In genomic region chr14:102078840-102079699, GRCh38 we compare ENCODE assay signal across 1 cellular context.
TF ChIP-seq lines count a peak whose summit lies in the region.

No MANE protein-coding gene starts in this region.

TF ChIP-seq in HepG2, 621 proteins besides CTCF, POLR2A, EP300 and RAD21 (continues in another document):
- TF ChIP-seq RARA (CRISPR knock-in tag; IDR thresholded peaks at IDR 0.05) (no peak), ADNP (CRISPR knock-in tag; IDR thresholded peaks at IDR 0.05) (no peak), ZNF558 (CRISPR knock-in tag; IDR thresholded peaks at IDR 0.05; ENCODE audit: borderline replicate concordance) (no peak), TCF7 (IDR thresholded peaks at IDR 0.05; ENCODE audit: low read depth) (no peak), ZBTB26 (CRISPR knock-in tag; IDR thresholded peaks at IDR 0.05; ENCODE audit: borderline replicate concordance) (no peak), ZNF121 (CRISPR knock-in tag; IDR thresholded peaks at IDR 0.05) (peak; percentile 48; the same call in 1 of the 2 replicates), MAFG (CRISPR knock-in tag; IDR thresholded peaks at IDR 0.05) (no peak), ZNF44 (CRISPR knock-in tag; IDR thresholded peaks at IDR 0.05) (no peak), AGO1 (IDR thresholded peaks at IDR 0.05; ENCODE audit: low read depth, low read length, poor library complexity, severe bottlenecking) (peak; percentile 86), ZNF782 (CRISPR knock-in tag; IDR thresholded peaks at IDR 0.05; ENCODE audit: borderline replicate concordance) (no peak), ZNF781 (CRISPR knock-in tag; IDR thresholded peaks at IDR 0.05; ENCODE audit: borderline replicate concordance, not compliant biosample characterization) (no peak), CENPT (CRISPR knock-in tag; IDR thresholded peaks at IDR 0.05; ENCODE audit: low read depth) (no peak), NPAS2 (CRISPR knock-in tag; IDR thresholded peaks at IDR 0.05; ENCODE audit: borderline replicate concordance) (no peak), ZNF674 (CRISPR knock-in tag; IDR thresholded peaks at IDR 0.05; ENCODE audit: low read depth) (no peak), RFX1 (IDR thresholded peaks at IDR 0.05) (no peak), GZF1 (CRISPR knock-in tag; IDR thresholded peaks at IDR 0.05) (no peak), ZMAT3 (CRISPR knock-in tag; conservative IDR thresholded peaks at IDR 0.05) (no peak), RBM39 (IDR thresholded peaks at IDR 0.05; ENCODE audit: low read depth, low read length, poor library complexity, severe bottlenecking) (no peak), HMG20B (CRISPR knock-in tag; conservative IDR thresholded peaks at IDR 0.05) (no peak), ZNF24 (IDR thresholded peaks at IDR 0.05) (no peak), EED (CRISPR knock-in tag; IDR thresholded peaks at IDR 0.05) (no peak), NFKB2 (CRISPR knock-in tag; IDR thresholded peaks at IDR 0.05; ENCODE audit: borderline replicate concordance) (no peak), KMT2A (CRISPR knock-in tag; IDR thresholded peaks at IDR 0.05) (no peak), ZNF446 (CRISPR knock-in tag; IDR thresholded peaks at IDR 0.05) (no peak), ZC3H13 (CRISPR knock-in tag; IDR thresholded peaks at IDR 0.05) (no peak), RORA (CRISPR knock-in tag; IDR thresholded peaks at IDR 0.05) (no peak), ZNF263 (CRISPR knock-in tag; IDR thresholded peaks at IDR 0.05) (no peak), CBX5 (CRISPR knock-in tag; IDR thresholded peaks at IDR 0.05; ENCODE audit: borderline replicate concordance) (no peak), ZNF660 (CRISPR knock-in tag; IDR thresholded peaks at IDR 0.05; ENCODE audit: borderline replicate concordance, low read depth) (no peak), SMAD9 (CRISPR knock-in tag; IDR thresholded peaks at IDR 0.05) (no peak), FIP1L1 (IDR thresholded peaks at IDR 0.05; ENCODE audit: borderline replicate concordance, insufficient read depth, low read depth, low read length) (no peak), GATA4 (IDR thresholded peaks at IDR 0.05; ENCODE audit: borderline replicate concordance, low read depth) (no peak), FOXC1 (CRISPR knock-in tag; IDR thresholded peaks at IDR 0.05; ENCODE audit: borderline replicate concordance) (no peak), NFE2L1 (CRISPR knock-in tag; IDR thresholded peaks at IDR 0.05; ENCODE audit: borderline replicate concordance) (no peak), POLR2AphosphoS5 (IDR thresholded peaks at IDR 0.05; ENCODE audit: low read depth, low read length) (peak; percentile 33; the same call in 1 of the 2 replicates), ZMYM3 (CRISPR knock-in tag; IDR thresholded peaks at IDR 0.05) (no peak), JUN (CRISPR knock-in tag; IDR thresholded peaks at IDR 0.05) (no peak), ZKSCAN5 (CRISPR knock-in tag; IDR thresholded peaks at IDR 0.05) (no peak), ZNF644 (CRISPR knock-in tag; IDR thresholded peaks at IDR 0.05; ENCODE audit: low read depth) (no peak), ZFP62 (CRISPR knock-in tag; IDR thresholded peaks at IDR 0.05) (no peak), TOE1 (CRISPR knock-in tag; IDR thresholded peaks at IDR 0.05) (no peak), PAF1 (CRISPR knock-in tag; IDR thresholded peaks at IDR 0.05) (peak; percentile 87; the same call in 1 of the 2 replicates), EHMT2 (IDR thresholded peaks at IDR 0.05; ENCODE audit: borderline replicate concordance, low read depth, low read length) (no peak), DPF2 (CRISPR knock-in tag; IDR thresholded peaks at IDR 0.05; ENCODE audit: borderline replicate concordance, low read depth) (no peak), PREB (CRISPR knock-in tag; IDR thresholded peaks at IDR 0.05) (no peak), CERS6 (CRISPR knock-in tag; IDR thresholded peaks at IDR 0.05) (no peak), HOXA7 (CRISPR knock-in tag; IDR thresholded peaks at IDR 0.05) (no peak), ZNF7 (CRISPR knock-in tag; IDR thresholded peaks at IDR 0.05) (no peak)
- TF ChIP-seq, protein P1, sequence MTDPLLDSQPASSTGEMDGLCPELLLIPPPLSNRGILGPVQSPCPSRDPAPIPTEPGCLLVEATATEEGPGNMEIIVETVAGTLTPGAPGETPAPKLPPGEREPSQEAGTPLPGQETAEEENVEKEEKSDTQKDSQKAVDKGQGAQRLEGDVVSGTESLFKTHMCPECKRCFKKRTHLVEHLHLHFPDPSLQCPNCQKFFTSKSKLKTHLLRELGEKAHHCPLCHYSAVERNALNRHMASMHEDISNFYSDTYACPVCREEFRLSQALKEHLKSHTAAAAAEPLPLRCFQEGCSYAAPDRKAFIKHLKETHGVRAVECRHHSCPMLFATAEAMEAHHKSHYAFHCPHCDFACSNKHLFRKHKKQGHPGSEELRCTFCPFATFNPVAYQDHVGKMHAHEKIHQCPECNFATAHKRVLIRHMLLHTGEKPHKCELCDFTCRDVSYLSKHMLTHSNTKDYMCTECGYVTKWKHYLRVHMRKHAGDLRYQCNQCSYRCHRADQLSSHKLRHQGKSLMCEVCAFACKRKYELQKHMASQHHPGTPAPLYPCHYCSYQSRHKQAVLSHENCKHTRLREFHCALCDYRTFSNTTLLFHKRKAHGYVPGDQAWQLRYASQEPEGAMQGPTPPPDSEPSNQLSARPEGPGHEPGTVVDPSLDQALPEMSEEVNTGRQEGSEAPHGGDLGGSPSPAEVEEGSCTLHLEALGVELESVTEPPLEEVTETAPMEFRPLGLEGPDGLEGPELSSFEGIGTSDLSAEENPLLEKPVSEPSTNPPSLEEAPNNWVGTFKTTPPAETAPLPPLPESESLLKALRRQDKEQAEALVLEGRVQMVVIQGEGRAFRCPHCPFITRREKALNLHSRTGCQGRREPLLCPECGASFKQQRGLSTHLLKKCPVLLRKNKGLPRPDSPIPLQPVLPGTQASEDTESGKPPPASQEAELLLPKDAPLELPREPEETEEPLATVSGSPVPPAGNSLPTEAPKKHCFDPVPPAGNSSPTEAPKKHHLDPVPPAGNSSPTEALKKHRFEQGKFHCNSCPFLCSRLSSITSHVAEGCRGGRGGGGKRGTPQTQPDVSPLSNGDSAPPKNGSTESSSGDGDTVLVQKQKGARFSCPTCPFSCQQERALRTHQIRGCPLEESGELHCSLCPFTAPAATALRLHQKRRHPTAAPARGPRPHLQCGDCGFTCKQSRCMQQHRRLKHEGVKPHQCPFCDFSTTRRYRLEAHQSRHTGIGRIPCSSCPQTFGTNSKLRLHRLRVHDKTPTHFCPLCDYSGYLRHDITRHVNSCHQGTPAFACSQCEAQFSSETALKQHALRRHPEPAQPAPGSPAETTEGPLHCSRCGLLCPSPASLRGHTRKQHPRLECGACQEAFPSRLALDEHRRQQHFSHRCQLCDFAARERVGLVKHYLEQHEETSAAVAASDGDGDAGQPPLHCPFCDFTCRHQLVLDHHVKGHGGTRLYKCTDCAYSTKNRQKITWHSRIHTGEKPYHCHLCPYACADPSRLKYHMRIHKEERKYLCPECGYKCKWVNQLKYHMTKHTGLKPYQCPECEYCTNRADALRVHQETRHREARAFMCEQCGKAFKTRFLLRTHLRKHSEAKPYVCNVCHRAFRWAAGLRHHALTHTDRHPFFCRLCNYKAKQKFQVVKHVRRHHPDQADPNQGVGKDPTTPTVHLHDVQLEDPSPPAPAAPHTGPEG (CRISPR knock-in tag; IDR thresholded peaks at IDR 0.05) = no peak
- TF ChIP-seq, protein P2, sequence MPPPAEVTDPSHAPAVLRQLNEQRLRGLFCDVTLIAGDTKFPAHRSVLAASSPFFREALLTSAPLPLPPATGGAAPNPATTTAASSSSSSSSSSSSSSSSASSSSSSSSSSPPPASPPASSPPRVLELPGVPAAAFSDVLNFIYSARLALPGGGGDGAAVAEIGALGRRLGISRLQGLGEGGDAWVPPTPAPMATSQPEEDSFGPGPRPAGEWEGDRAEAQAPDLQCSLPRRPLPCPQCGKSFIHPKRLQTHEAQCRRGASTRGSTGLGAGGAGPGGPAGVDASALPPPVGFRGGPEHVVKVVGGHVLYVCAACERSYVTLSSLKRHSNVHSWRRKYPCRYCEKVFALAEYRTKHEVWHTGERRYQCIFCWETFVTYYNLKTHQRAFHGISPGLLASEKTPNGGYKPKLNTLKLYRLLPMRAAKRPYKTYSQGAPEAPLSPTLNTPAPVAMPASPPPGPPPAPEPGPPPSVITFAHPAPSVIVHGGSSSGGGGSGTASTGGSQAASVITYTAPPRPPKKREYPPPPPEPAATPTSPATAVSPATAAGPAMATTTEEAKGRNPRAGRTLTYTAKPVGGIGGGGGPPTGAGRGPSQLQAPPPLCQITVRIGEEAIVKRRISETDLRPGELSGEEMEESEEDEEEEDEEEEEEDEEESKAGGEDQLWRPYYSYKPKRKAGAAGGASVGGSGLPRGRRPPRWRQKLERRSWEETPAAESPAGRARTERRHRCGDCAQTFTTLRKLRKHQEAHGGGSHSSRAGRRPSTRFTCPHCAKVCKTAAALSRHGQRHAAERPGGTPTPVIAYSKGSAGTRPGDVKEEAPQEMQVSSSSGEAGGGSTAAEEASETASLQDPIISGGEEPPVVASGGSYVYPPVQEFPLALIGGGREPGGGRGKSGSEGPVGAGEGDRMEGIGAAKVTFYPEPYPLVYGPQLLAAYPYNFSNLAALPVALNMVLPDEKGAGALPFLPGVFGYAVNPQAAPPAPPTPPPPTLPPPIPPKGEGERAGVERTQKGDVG (CRISPR knock-in tag; IDR thresholded peaks at IDR 0.05; ENCODE audit: borderline replicate concordance) = no peak
- TF ChIP-seq, protein P3, sequence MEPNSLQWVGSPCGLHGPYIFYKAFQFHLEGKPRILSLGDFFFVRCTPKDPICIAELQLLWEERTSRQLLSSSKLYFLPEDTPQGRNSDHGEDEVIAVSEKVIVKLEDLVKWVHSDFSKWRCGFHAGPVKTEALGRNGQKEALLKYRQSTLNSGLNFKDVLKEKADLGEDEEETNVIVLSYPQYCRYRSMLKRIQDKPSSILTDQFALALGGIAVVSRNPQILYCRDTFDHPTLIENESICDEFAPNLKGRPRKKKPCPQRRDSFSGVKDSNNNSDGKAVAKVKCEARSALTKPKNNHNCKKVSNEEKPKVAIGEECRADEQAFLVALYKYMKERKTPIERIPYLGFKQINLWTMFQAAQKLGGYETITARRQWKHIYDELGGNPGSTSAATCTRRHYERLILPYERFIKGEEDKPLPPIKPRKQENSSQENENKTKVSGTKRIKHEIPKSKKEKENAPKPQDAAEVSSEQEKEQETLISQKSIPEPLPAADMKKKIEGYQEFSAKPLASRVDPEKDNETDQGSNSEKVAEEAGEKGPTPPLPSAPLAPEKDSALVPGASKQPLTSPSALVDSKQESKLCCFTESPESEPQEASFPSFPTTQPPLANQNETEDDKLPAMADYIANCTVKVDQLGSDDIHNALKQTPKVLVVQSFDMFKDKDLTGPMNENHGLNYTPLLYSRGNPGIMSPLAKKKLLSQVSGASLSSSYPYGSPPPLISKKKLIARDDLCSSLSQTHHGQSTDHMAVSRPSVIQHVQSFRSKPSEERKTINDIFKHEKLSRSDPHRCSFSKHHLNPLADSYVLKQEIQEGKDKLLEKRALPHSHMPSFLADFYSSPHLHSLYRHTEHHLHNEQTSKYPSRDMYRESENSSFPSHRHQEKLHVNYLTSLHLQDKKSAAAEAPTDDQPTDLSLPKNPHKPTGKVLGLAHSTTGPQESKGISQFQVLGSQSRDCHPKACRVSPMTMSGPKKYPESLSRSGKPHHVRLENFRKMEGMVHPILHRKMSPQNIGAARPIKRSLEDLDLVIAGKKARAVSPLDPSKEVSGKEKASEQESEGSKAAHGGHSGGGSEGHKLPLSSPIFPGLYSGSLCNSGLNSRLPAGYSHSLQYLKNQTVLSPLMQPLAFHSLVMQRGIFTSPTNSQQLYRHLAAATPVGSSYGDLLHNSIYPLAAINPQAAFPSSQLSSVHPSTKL (CRISPR knock-in tag; IDR thresholded peaks at IDR 0.05) = no peak
- TF ChIP-seq, protein P4, sequence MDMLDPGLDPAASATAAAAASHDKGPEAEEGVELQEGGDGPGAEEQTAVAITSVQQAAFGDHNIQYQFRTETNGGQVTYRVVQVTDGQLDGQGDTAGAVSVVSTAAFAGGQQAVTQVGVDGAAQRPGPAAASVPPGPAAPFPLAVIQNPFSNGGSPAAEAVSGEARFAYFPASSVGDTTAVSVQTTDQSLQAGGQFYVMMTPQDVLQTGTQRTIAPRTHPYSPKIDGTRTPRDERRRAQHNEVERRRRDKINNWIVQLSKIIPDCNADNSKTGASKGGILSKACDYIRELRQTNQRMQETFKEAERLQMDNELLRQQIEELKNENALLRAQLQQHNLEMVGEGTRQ (IDR thresholded peaks at IDR 0.05; ENCODE audit: low read depth, low read length) = no peak
- TF ChIP-seq, protein P4 (CRISPR knock-in tag; IDR thresholded peaks at IDR 0.05; ENCODE audit: borderline replicate concordance) = no peak
